ENCODE assay signal across 8 cellular contexts in the genomic region with DNA sequence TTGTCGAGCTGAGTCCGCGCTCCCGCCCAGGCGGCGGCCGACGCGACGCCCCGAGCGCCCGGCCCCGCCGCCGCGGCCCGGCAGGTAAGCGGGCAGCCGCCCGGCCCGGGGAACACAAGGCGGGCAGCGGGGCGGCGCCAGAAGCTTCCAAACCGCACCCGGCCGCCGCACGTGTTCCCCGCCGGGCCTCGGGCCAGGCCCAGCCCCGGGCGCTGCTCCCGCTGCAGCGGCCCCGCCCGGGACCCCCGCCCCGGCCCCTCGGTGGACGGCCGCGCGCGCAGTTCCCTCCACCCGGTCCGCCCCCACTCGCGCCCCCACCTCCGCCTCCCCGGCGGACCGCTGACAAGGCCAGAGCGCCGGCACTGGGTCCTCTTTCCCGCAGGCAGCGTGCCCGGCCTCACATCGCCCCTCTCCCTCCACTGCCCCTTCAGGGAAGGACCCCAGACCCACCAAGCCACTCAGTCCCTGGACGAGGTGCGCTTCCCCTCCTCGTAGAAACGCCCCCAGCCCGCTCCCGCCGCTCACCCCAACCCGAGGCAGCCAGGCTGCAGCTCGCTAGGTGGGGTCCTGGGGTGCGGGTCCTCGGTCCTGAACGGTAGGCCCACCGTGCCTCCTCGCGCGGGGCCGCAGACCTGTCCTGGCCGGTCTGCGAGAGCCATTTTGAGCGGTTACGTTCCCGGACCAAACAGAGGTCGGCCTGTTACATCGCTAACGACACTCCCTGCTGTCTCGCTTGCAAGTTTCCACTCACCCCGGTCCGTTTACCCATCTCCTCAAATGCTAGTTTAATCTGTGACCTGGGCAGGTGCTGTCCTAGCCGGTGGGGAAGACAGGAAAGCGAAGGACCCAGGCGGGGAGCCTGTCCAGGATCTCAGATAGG. TPM values are rescaled to one million over a fixed set of nuclear protein-coding genes. Genes with fewer than 3 reads are reported as not detected.
A peak's percentile ranks its signal among the peaks of the same experiment; 100 is the strongest.
DNase-seq lines count a peak whose midpoint lies in the region; ATAC-seq and TF ChIP-seq lines count a peak whose summit lies in the region.

No MANE protein-coding gene starts in this region.

- peak overlapping the region; percentile 81 for H3K27ac ChIP-seq in DND-41 (ENCODE audit: low read length)
- H3K27ac ChIP-seq in skin epidermis = peak overlapping the region; percentile 27 to 95 (median 83)

- ATAC-seq in DND-41 (ENCODE audit: insufficient read depth, low read depth) (peak; percentile 14; the same call in 2 of the 3 replicates), GM21360 (IDR thresholded peaks at IDR 0.05; ENCODE audit: unreplicated experiment) (peak; percentile 17)

- peak overlapping the region; percentile 90 for H3K27ac Mint-ChIP-seq in activated naive CD8-positive, alpha-beta T cell treated with anti-CD3 and anti-CD28 coated beads for 36 hours

- peak; percentile 23 for DNase-seq in DND-41
- DNase-seq in Jurkat, Clone E6-1 (ENCODE audit: low read depth, low spot score) = no peak
- DNase-seq in activated naive CD8-positive, alpha-beta T cell treated with anti-CD3 and anti-CD28 coated beads for 36 hours = no peak
- no peak for DNase-seq in NK-92 treated with Interleukin-12 subunit alpha and Interleukin-12 subunit beta, amount 100 ng/mL, for 24 hours (lab: John Stamatoyannopoulos, UW)
- no peak for DNase-seq in iPS-NIHi11 (ENCODE audit: low spot score)

- peak overlapping the region; percentile 99 for H3K9ac ChIP-seq in DND-41 (ENCODE audit: low read depth, low read length)

- peaks cover 32% of the 10 kb centered on the region for H3K36me3 Mint-ChIP-seq in activated naive CD8-positive, alpha-beta T cell treated with anti-CD3 and anti-CD28 coated beads for 36 hours

- H3K4me3 Mint-ChIP-seq in activated naive CD8-positive, alpha-beta T cell treated with anti-CD3 and anti-CD28 coated beads for 36 hours = peak overlapping the region; percentile 98

- H3K79me2 ChIP-seq in DND-41 (ENCODE audit: insufficient read depth, low read length) = peaks cover 63% of the 10 kb centered on the region

- H3K27me3 ChIP-seq in DND-41 (ENCODE audit: insufficient read depth, low read length, poor library complexity) = no peaks in the 10 kb centered on the region

- H4K20me1 ChIP-seq in DND-41 (ENCODE audit: insufficient read depth, low read length) = peaks cover 42% of the 10 kb centered on the region

- no peaks in the 10 kb centered on the region for H3K9me3 Mint-ChIP-seq in activated naive CD8-positive, alpha-beta T cell treated with anti-CD3 and anti-CD28 coated beads for 36 hours

- peaks cover 40% of the 10 kb centered on the region for H3K4me1 ChIP-seq in DND-41 (ENCODE audit: insufficient read depth, low read length)

- peak overlapping the region; percentile 56 for H2AFZ ChIP-seq in DND-41 (ENCODE audit: low read depth, low read length)

- peaks cover 27% of the 10 kb centered on the region for H3K4me1 Mint-ChIP-seq in activated naive CD8-positive, alpha-beta T cell treated with anti-CD3 and anti-CD28 coated beads for 36 hours

- no peak for TF ChIP-seq CTCF in DND-41 (IDR thresholded peaks at IDR 0.05; ENCODE audit: borderline replicate concordance, extremely low read depth, low read length, poor library complexity, severe bottlenecking)

- H3K9me3 ChIP-seq in DND-41 (ENCODE audit: insufficient read depth, low read length, severe bottlenecking) = no peaks in the 10 kb centered on the region

- peaks cover 35% of the 10 kb centered on the region for H3K36me3 ChIP-seq in DND-41 (ENCODE audit: insufficient read depth, low read length)

- H3K4me2 ChIP-seq in DND-41 (ENCODE audit: insufficient read depth, low read length) = peak overlapping the region; percentile 96

- H3K4me3 ChIP-seq in DND-41 (ENCODE audit: low read depth in 1 of 2, low read length in 2 of 2) = peak overlapping the region; percentile 98
- H3K4me3 ChIP-seq in Jurkat, Clone E6-1 (ENCODE audit: low read length) = peak overlapping the region; percentile 73
- peak overlapping the region; percentile 89 for H3K4me3 ChIP-seq in iPS-11a (ENCODE audit: low read depth, low read length)
- peak overlapping the region; percentile 71 to 94 (median 90) for H3K4me3 ChIP-seq in skin epidermis

- no peaks in the 10 kb centered on the region for H3K27me3 Mint-ChIP-seq in activated naive CD8-positive, alpha-beta T cell treated with anti-CD3 and anti-CD28 coated beads for 36 hours

RNA-seq across cellular contexts. Expression of gene WDR5, which starts 0.5 kb away (rescaled TPM):
- 58.5 TPM for polyA plus RNA-seq in Jurkat, Clone E6-1 (2012; ENCODE audit: insufficient read depth, insufficient read length)
- 10 to 100 TPM; 64.6 to 65.6 TPM for total RNA-seq in activated naive CD8-positive, alpha-beta T cell treated with anti-CD3 and anti-CD28 coated beads for 36 hours

RNA-seq across cellular contexts. Expression of gene RNU6ATAC, which starts 28.0 kb away (rescaled TPM):
- polyA plus RNA-seq in Jurkat, Clone E6-1 (2012; ENCODE audit: insufficient read depth, insufficient read length) = 9.4 TPM
- total RNA-seq in activated naive CD8-positive, alpha-beta T cell treated with anti-CD3 and anti-CD28 coated beads for 36 hours = 10 to 100 TPM; 17.0 to 22.1 TPM
